Comparison of ENCODE assay signal across 18 cellular contexts in the genomic region with DNA sequence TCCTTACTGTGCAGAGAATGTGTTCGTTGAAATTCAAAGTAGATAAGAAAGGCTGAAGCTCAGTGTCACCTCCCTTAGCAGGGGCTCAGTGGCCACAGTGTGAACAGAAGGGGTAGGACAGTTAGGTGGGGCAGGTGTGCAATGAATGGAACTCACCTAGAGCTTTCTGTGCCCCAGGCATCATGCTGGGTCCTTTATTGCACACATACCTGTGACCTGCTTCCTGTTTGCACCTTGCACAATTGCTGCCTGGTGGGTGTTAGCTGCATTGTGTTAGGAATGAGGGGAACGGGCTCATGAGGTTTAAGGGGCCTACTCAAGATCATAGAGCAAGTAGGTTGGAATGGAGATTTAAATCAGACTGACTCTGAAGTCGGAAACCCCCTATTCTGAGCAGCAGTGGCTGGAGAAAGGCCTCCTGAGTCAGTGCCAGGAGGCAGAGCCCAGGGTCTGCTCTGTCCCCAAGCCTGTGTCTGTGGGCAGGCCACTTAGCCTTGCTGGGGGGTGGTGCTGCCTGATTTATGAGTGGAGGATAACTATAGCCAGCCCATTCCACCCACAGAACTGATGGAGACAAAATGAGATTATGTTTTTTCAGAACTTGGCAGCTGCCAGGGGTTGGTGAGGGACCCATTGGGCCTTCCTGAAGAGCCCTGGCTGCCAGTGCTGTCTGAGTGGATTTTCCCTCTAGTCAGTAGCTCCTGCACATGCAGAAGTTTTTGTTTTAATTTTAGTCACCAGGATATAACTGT.
A peak's percentile ranks its signal among the peaks of the same experiment; 100 is the strongest.
DNase-seq lines count a peak whose midpoint lies in the region; ATAC-seq, FAIRE-seq and TF ChIP-seq lines count a peak whose summit lies in the region.
"Had no signal": no experiment of that assay in that cellular context is flagged by ENCODE, and none has a peak within 500 bp of the region (broad histone marks: within the 10 kb centered on the region; RNA-seq: fewer than 3 reads in every experiment).

No MANE protein-coding gene starts in this region.

- peak overlapping the region; percentile 33; the same call in 1 of the 2 replicates for H2AK5ac ChIP-seq in IMR-90 (ENCODE audit: low read depth, low read length)

- H3K9me3 ChIP-seq in IMR-90 (ENCODE audit: control insufficient read depth, insufficient read depth, low read length) = no peaks in the 10 kb centered on the region
- peaks cover 2% of the 10 kb centered on the region; the same call in 2 of the 3 replicates for H3K9me3 ChIP-seq in GM12878 (replicated peaks; ENCODE audit: control insufficient read depth, insufficient read depth, low read length)
- no peaks in the 10 kb centered on the region for H3K9me3 ChIP-seq in right cardiac atrium (ENCODE audit: control insufficient read depth, low read length)
- no peaks in the 10 kb centered on the region for H3K9me3 ChIP-seq in stomach smooth muscle (ENCODE audit: control insufficient read depth in 2 of 2, low read length in 2 of 2)
- H3K9me3 ChIP-seq: body of pancreas, sigmoid colon had no signal

- H3K9me1 ChIP-seq in IMR-90 (ENCODE audit: insufficient read depth, low read length) = peaks cover 18% of the 10 kb centered on the region

- TF ChIP-seq RAD21 in IMR-90 (IDR thresholded peaks at IDR 0.05; ENCODE audit: low read length) = no peak
- TF ChIP-seq RAD21 in GM12878 (IDR thresholded peaks at IDR 0.05; ENCODE audit: insufficient read depth, low read depth, low read length) = no peak

- no peak overlapping the region; the same call in 1 of the 2 replicates for H3K4ac ChIP-seq in IMR-90 (ENCODE audit: low read depth, low read length)

- H2BK20ac ChIP-seq in IMR-90 (ENCODE audit: low read depth, low read length) = no peak overlapping the region

- H3K79me2 ChIP-seq in GM12878 (ENCODE audit: control insufficient read depth, insufficient read depth, low read length) = no peaks in the 10 kb centered on the region

- CTCF ChIA-PET in IMR-90 (lab: Yijun Ruan, JAX) (interaction anchor here (1.0 kb wide), 1 partner anchor 20 kb away, joined by 3 read pairs; no protein-coding TSS in a partner anchor), GM12878 (lab: Yijun Ruan, JAX) (interaction anchor here (0.5 kb wide), 1 partner anchor 436 kb away, joined by 3 read pairs; no protein-coding TSS in a partner anchor)

- H3K27ac ChIP-seq in IMR-90 (ENCODE audit: insufficient read depth, low read length) = no peak overlapping the region
- no peak overlapping the region for H3K27ac ChIP-seq in GM12878 (ENCODE audit: control insufficient read depth, insufficient read depth)
- H3K27ac ChIP-seq in right cardiac atrium (ENCODE audit: low read length) = peak overlapping the region; percentile 28
- H3K27ac ChIP-seq in stomach smooth muscle (ENCODE audit: low read length) = peak overlapping the region; percentile 1

- no peak overlapping the region for H3K18ac ChIP-seq in IMR-90 (ENCODE audit: low read depth, low read length)

- 0 out of 2 replicates have a peak overlapping the region, but pooled peaks have one; percentile 15 for H3K23ac ChIP-seq in IMR-90 (ENCODE audit: low read depth, low read length)

- in situ Hi-C loops in IMR-90 (cut with MboI; ENCODE audit: low sequenced_read_pairs) = no loop called here
- in situ Hi-C loops in GM12878 (cut with MboI) = no loop called here

- SMC1A ChIA-PET in GM12878 (lab: Charles Lee; ENCODE audit: uncharacterized antibody, unreplicated experiment) = interaction anchor here (1.5 kb wide), 1 partner anchor 28 kb away, joined by 4 read pairs; no protein-coding TSS in a partner anchor

- H2AFZ ChIP-seq in IMR-90 (replicated peaks; ENCODE audit: low read length, poor library complexity) (no peak overlapping the region), GM12878 (ENCODE audit: control insufficient read depth, low read depth, low read length) (no peak overlapping the region; the same call in 1 of the 2 replicates)

- H3K4me1 ChIP-seq in IMR-90 (ENCODE audit: control insufficient read depth, insufficient read depth, low read length) (peaks cover 13% of the 10 kb centered on the region), GM12878 (ENCODE audit: control insufficient read depth, insufficient read depth, low read length) (no peaks in the 10 kb centered on the region), right cardiac atrium (ENCODE audit: control insufficient read depth, insufficient read depth, low read length) (peaks cover 18% of the 10 kb centered on the region), stomach smooth muscle (ENCODE audit: control insufficient read depth, insufficient read depth, low read length) (peaks cover 16% of the 10 kb centered on the region)

- no peak for TF ChIP-seq EP300 in GM12878 (IDR thresholded peaks at IDR 0.05; ENCODE audit: borderline replicate concordance in 1 of 2, control insufficient read depth in 1 of 2, low read depth in 2 of 2, low read length in 2 of 2)

- no peak overlapping the region for H4K5ac ChIP-seq in IMR-90 (ENCODE audit: low read depth, low read length)

- H3K79me1 ChIP-seq in IMR-90 (ENCODE audit: low read depth in 1 of 2, low read length in 2 of 2) = peaks cover 21 to 39% of the 10 kb centered on the region in 2 experiments

- H3K9ac ChIP-seq in IMR-90 (ENCODE audit: low read depth, low read length) = no peak overlapping the region
- no peak overlapping the region for H3K9ac ChIP-seq in GM12878 (ENCODE audit: control insufficient read depth, insufficient read depth, low read length)
- no peak overlapping the region for H3K9ac ChIP-seq in stomach smooth muscle (ENCODE audit: low read length in 2 of 2)

- RAD21 ChIA-PET in GM12878 (lab: Charles Lee; ENCODE audit: unreplicated experiment) = no interaction called here

- POLR2A ChIA-PET in IMR-90 (lab: Charles Lee; ENCODE audit: unreplicated experiment) = no interaction called here
- POLR2A ChIA-PET in GM12878 (lab: Charles Lee) = interaction anchor here (1.1 kb wide), 1 partner anchor 29 kb away, joined by 3 read pairs; no protein-coding TSS in a partner anchor

- DNase-seq in IMR-90 = no peak
- no peak for DNase-seq in GM12878 (ENCODE audit: low read depth, low spot score)
- DNase-seq in right cardiac atrium = peak in 1 of 3 donors; percentile 52
- no peak for DNase-seq in activated effector memory CD4-positive, alpha-beta T cell treated with anti-CD3 and anti-CD28 coated beads, Interleukin-2, amount 50 U/mL, for 16 hours
- DNase-seq in OCI-M1 (lab: John Stamatoyannopoulos, UW) = no peak
- DNase-seq in foreskin fibroblast = no peak
- DNase-seq: activated CD4-positive, CD25-positive, alpha-beta regulatory T cell; activated T-cell treated with anti-CD3 and anti-CD28 coated beads, Interleukin-2, amount 50 U/mL, for 48 hours; GF-D8; NCI-H1436 treated with DMSO at 0.1 percent for 48 hours; SHP77 treated with DMSO at 0.1 percent for 48 hours; stimulated activated CD4-positive, alpha-beta T cell treated with anti-CD3 and anti-CD28 coated beads, Interleukin-1b, Interleukin-23, amount 100 ng/mL, for 48 hours; T-helper 17 cell had no signal

- TF ChIP-seq POLR2A in IMR-90 (IDR thresholded peaks at IDR 0.05; ENCODE audit: low read depth, low read length) (no peak), GM12878 (IDR thresholded peaks at IDR 0.05; ENCODE audit: low read depth, low read length) (no peak)

- H3K27me3 ChIP-seq in IMR-90 (ENCODE audit: control insufficient read depth, insufficient read depth, low read length) (no peaks in the 10 kb centered on the region), GM12878 (replicated peaks in 1 of 2; ENCODE audit: control insufficient read depth in 2 of 2, insufficient read depth in 2 of 2, low read length in 1 of 2) (no peaks in the 10 kb centered on the region), right cardiac atrium (ENCODE audit: control insufficient read depth, insufficient read depth) (no peaks in the 10 kb centered on the region), stomach smooth muscle (ENCODE audit: control insufficient read depth in 1 of 2, insufficient read depth in 2 of 2, low read length in 2 of 2) (no peaks in the 10 kb centered on the region)
- H3K27me3 ChIP-seq: body of pancreas, sigmoid colon had no signal

- H2BK120ac ChIP-seq in IMR-90 (ENCODE audit: low read depth, low read length) = no peak overlapping the region; the same call in 1 of the 2 replicates

- dilution Hi-C loops in IMR-90 (cut with HindIII; ENCODE audit: low sequenced_read_pairs, unreplicated experiment) = no loop called here

- H4K91ac ChIP-seq in IMR-90 (ENCODE audit: insufficient read depth, low read depth, low read length) = no peak overlapping the region

- H2AK9ac ChIP-seq in IMR-90 (replicated peaks; ENCODE audit: low read depth, low read length, poor library complexity) = no peak overlapping the region

- no TSS peak for BruUV-seq in IMR-90 (replicated peaks; lab: Mats Ljungman, UMichigan)
- no TSS peak for BruUV-seq in GM12878 (replicated peaks; lab: Mats Ljungman, UMichigan)

- no peak for FAIRE-seq in GM12878 (lab: Jason Lieb, UNC)
- FAIRE-seq: D721Med, frontal cortex had no signal

- H3K14ac ChIP-seq in IMR-90 (replicated peaks; ENCODE audit: low read depth, low read length) = peak overlapping the region; percentile 32; the same call in 1 of the 2 replicates

- H2BK5ac ChIP-seq in IMR-90 (ENCODE audit: low read depth, low read length, poor library complexity, severe bottlenecking) = no peak overlapping the region

- no peak overlapping the region for H2BK15ac ChIP-seq in IMR-90 (ENCODE audit: low read depth, low read length)

- intact Hi-C loops in IMR-90 (cut with micrococcal nuclease) = no loop called here
- intact Hi-C loops in GM12878 (cut with micrococcal nuclease; ENCODE audit: unreplicated experiment) = no loop called here
- intact Hi-C loops in right cardiac atrium (cut with DNase I) = no loop called here

- H3K36me3 ChIP-seq in IMR-90 (ENCODE audit: control insufficient read depth, insufficient read depth, low read length) (no peaks in the 10 kb centered on the region), GM12878 (ENCODE audit: control insufficient read depth in 2 of 2, insufficient read depth in 2 of 2, low read length in 1 of 2) (no peaks in the 10 kb centered on the region), stomach smooth muscle (ENCODE audit: control insufficient read depth in 2 of 2, insufficient read depth in 2 of 2, low read length in 2 of 2) (no peaks in the 10 kb centered on the region)
- H3K36me3 ChIP-seq: sigmoid colon had no signal

- ATAC-seq in IMR-90 (ENCODE audit: low read depth) (no peak), GM12878 (0 out of 3 replicates have a peak, but pooled peaks have one; percentile 21), right cardiac atrium (peak; percentile 15 to 56)
- ATAC-seq: T-helper 17 cell had no signal

- H4K20me1 ChIP-seq in IMR-90 (ENCODE audit: insufficient read depth, low read length) (no peaks in the 10 kb centered on the region; the same call in 1 of the 2 replicates), GM12878 (ENCODE audit: control insufficient read depth, insufficient read depth) (no peaks in the 10 kb centered on the region)

- TF ChIP-seq CTCF in IMR-90 (conservative IDR thresholded peaks at IDR 0.05; ENCODE audit: low read depth, low read length) (no peak), GM12878 (IDR thresholded peaks at IDR 0.05 in 2 of 3, conservative IDR thresholded peaks at IDR 0.05 in 1 of 3; ENCODE audit: control insufficient read depth in 2 of 3, extremely low read depth in 1 of 3, insufficient read depth in 1 of 3, low read depth in 3 of 3, low read length in 3 of 3) (no peak), foreskin fibroblast (IDR thresholded peaks at IDR 0.05; ENCODE audit: low read depth, low read length) (no peak)

- WGBS in IMR-90 (ENCODE audit: extremely low coverage in 2 of 2, insufficient read length in 1 of 2), 2 experiments = 67% methylated on average over 1 of the region's 3 CpGs; no CpG with 5 or more reads in 1 of the 2 experiments
- 6% methylated on average over 3 of the region's 3 CpGs for WGBS in GM12878 (ENCODE audit: insufficient coverage, insufficient replicate concordance, low lambda C conversion rate, missing lambda C conversion rate)
- WGBS in right cardiac atrium = 55% methylated on average over 3 of the region's 3 CpGs

- no peak overlapping the region for H3K56ac ChIP-seq in IMR-90 (ENCODE audit: extremely low read depth, insufficient read depth, low read length)

- no peak overlapping the region for H4K8ac ChIP-seq in IMR-90 (ENCODE audit: low read depth in 2 of 2, low read length in 2 of 2)

- no peak overlapping the region for H3K4me2 ChIP-seq in IMR-90 (ENCODE audit: low read depth, low read length)
- no peak overlapping the region for H3K4me2 ChIP-seq in GM12878 (ENCODE audit: control insufficient read depth, insufficient read depth)

- no peak overlapping the region for H3K4me3 ChIP-seq in IMR-90 (ENCODE audit: insufficient read depth, low read depth, low read length)
- H3K4me3 ChIP-seq in GM12878 = no peak overlapping the region
- H3K4me3 ChIP-seq in right cardiac atrium (ENCODE audit: low read length) = no peak overlapping the region
- no peak overlapping the region for H3K4me3 ChIP-seq in stomach smooth muscle (ENCODE audit: low read length in 2 of 2)
- no peak overlapping the region for H3K4me3 ChIP-seq in foreskin fibroblast (ENCODE audit: low read depth in 1 of 2, low read length in 2 of 2)
- H3K4me3 ChIP-seq: body of pancreas, sigmoid colon had no signal

Comparison
In these comparisons a context has a peak if more than half of its experiments do, and no peak if none do; other contexts are left out.
1. H3K27ac ChIP-seq: peak in right cardiac atrium (single experiment) and stomach smooth muscle (single experiment); none in IMR-90 (single experiment) and GM12878 (single experiment).